ENCODE assay signal across 10 cellular contexts in genomic region chr6:149449831-149450678, GRCh38. TPM values are rescaled to one million over a fixed set of nuclear protein-coding genes. Genes with fewer than 3 reads are reported as not detected.
DNase-seq lines count a peak whose midpoint lies in the region; ATAC-seq and TF ChIP-seq lines count a peak whose summit lies in the region.
"Had no signal": no experiment of that assay in that cellular context is flagged by ENCODE, and none has a peak within 500 bp of the region (broad histone marks: within the 10 kb centered on the region; RNA-seq: fewer than 3 reads in every experiment).

No MANE protein-coding gene starts in this region.

- H3K4me1 ChIP-seq in ES-I3 (ENCODE audit: insufficient read depth, low read length) (no peaks in the 10 kb centered on the region), psoas muscle (peaks cover 19% of the 10 kb centered on the region)

- no peaks in the 10 kb centered on the region for H3K9me3 ChIP-seq in ES-I3 (ENCODE audit: control insufficient read depth, insufficient read depth, low read length)
- no peaks in the 10 kb centered on the region for H3K9me3 ChIP-seq in psoas muscle

- WGBS in psoas muscle, 3 donors, result 77 to 92% (median 80%) methylated on average over 14 of the region's 14 CpGs

- peak overlapping the region; percentile 69 for H3K4me3 ChIP-seq in psoas muscle

- intact Hi-C loops in psoas muscle (cut with DNase I), result no loop called here

- no peaks in the 10 kb centered on the region for H3K36me3 ChIP-seq in ES-I3 (ENCODE audit: insufficient read depth, low read length)
- no peaks in the 10 kb centered on the region for H3K36me3 ChIP-seq in psoas muscle (ENCODE audit: insufficient read depth in 1 of 2, low read depth in 1 of 2)

- H3K27ac ChIP-seq in psoas muscle, result no peak overlapping the region
- H3K27ac ChIP-seq: VCaP had no signal

- H3K27ac Mint-ChIP-seq in activated naive CD8-positive, alpha-beta T cell treated with anti-CD3 and anti-CD28 coated beads, Interleukin-2, amount 10 ng/mL, durations not matched to agents 7 days and 5 days, result no peak overlapping the region
- no peak overlapping the region for H3K27ac Mint-ChIP-seq in immature natural killer cell
- no peak overlapping the region for H3K27ac Mint-ChIP-seq in stimulated activated memory B cell treated with anti-CD40 and anti-IgM and Interleukin-4, amounts not matched to agents 10 μg/mL and 1 μg/mL and 100 μg/mL, for 72 hours

- H3K27me3 ChIP-seq in psoas muscle (ENCODE audit: insufficient read depth in 3 of 3, low read length in 2 of 3), result peaks cover 0 to 10% (median 3%) of the 10 kb centered on the region in 3 donors

- H3K4me3 Mint-ChIP-seq in activated naive CD8-positive, alpha-beta T cell treated with anti-CD3 and anti-CD28 coated beads, Interleukin-2, amount 10 ng/mL, durations not matched to agents 7 days and 5 days, result peak overlapping the region; percentile 64
- H3K4me3 Mint-ChIP-seq in immature natural killer cell, result peak overlapping the region in 3 of 5 donors; percentile 30 to 39 (median 35)
- no peak overlapping the region for H3K4me3 Mint-ChIP-seq in stimulated activated memory B cell treated with anti-CD40 and anti-IgM and Interleukin-4, amounts not matched to agents 10 μg/mL and 1 μg/mL and 100 μg/mL, for 72 hours

- DNase-seq in activated naive CD8-positive, alpha-beta T cell treated with anti-CD3 and anti-CD28 coated beads, Interleukin-2, amount 10 ng/mL, durations not matched to agents 7 days and 5 days, result peak; percentile 19
- DNase-seq in immature natural killer cell, result no peak
- DNase-seq in psoas muscle, result peak in 1 of 2 donors; percentile 47
- DNase-seq in NCI-H2107 (lab: John Stamatoyannopoulos, UW), result no peak
- no peak for DNase-seq in activated CD4-positive, alpha-beta T cell treated with anti-CD3 and anti-CD28 coated beads, Interleukin-2, amount 50 U/mL, for 4 hours
- DNase-seq: amniotic stem cell had no signal

- H3K9ac ChIP-seq in ES-I3 (ENCODE audit: low read depth, low read length), result peak overlapping the region; percentile 64; the same call in 1 of the 2 replicates

- peaks cover 1% of the 10 kb centered on the region for H3K27me3 Mint-ChIP-seq in activated naive CD8-positive, alpha-beta T cell treated with anti-CD3 and anti-CD28 coated beads, Interleukin-2, amount 10 ng/mL, durations not matched to agents 7 days and 5 days
- peaks cover 1 to 6% (median 5%) of the 10 kb centered on the region in 3 donors for H3K27me3 Mint-ChIP-seq in immature natural killer cell (ENCODE audit: low read depth in 3 of 3)
- H3K27me3 Mint-ChIP-seq in stimulated activated memory B cell treated with anti-CD40 and anti-IgM and Interleukin-4, amounts not matched to agents 10 μg/mL and 1 μg/mL and 100 μg/mL, for 72 hours, result no peaks in the 10 kb centered on the region

- no peaks in the 10 kb centered on the region for H3K9me3 Mint-ChIP-seq in activated naive CD8-positive, alpha-beta T cell treated with anti-CD3 and anti-CD28 coated beads, Interleukin-2, amount 10 ng/mL, durations not matched to agents 7 days and 5 days
- H3K9me3 Mint-ChIP-seq in immature natural killer cell, result no peaks in the 10 kb centered on the region
- H3K9me3 Mint-ChIP-seq in stimulated activated memory B cell treated with anti-CD40 and anti-IgM and Interleukin-4, amounts not matched to agents 10 μg/mL and 1 μg/mL and 100 μg/mL, for 72 hours, result no peaks in the 10 kb centered on the region

- ATAC-seq in activated naive CD8-positive, alpha-beta T cell treated with anti-CD3 and anti-CD28 coated beads, Interleukin-2, amount 10 ng/mL, durations not matched to agents 7 days and 5 days (ENCODE audit: low read depth), result no peak
- no peak for ATAC-seq in psoas muscle
- no peak for ATAC-seq in HG02870 (IDR thresholded peaks at IDR 0.05; ENCODE audit: unreplicated experiment)
- no peak for ATAC-seq in stimulated activated memory B cell treated with anti-CD40 and anti-IgM and Interleukin-4, amounts not matched to agents 10 μg/mL and 1 μg/mL and 100 μg/mL, for 72 hours

- peaks cover 2% of the 10 kb centered on the region for H3K4me1 Mint-ChIP-seq in activated naive CD8-positive, alpha-beta T cell treated with anti-CD3 and anti-CD28 coated beads, Interleukin-2, amount 10 ng/mL, durations not matched to agents 7 days and 5 days
- H3K4me1 Mint-ChIP-seq in immature natural killer cell, result no peaks in the 10 kb centered on the region
- H3K4me1 Mint-ChIP-seq in stimulated activated memory B cell treated with anti-CD40 and anti-IgM and Interleukin-4, amounts not matched to agents 10 μg/mL and 1 μg/mL and 100 μg/mL, for 72 hours, result peaks cover 19% of the 10 kb centered on the region

- no peak for TF ChIP-seq CTCF in psoas muscle (IDR thresholded peaks at IDR 0.05)

- H3K36me3 Mint-ChIP-seq in activated naive CD8-positive, alpha-beta T cell treated with anti-CD3 and anti-CD28 coated beads, Interleukin-2, amount 10 ng/mL, durations not matched to agents 7 days and 5 days, result no peaks in the 10 kb centered on the region
- H3K36me3 Mint-ChIP-seq in immature natural killer cell, result peaks cover 0 to 4% (median 0%) of the 10 kb centered on the region in 3 donors
- H3K36me3 Mint-ChIP-seq in stimulated activated memory B cell treated with anti-CD40 and anti-IgM and Interleukin-4, amounts not matched to agents 10 μg/mL and 1 μg/mL and 100 μg/mL, for 72 hours, result peaks cover 27% of the 10 kb centered on the region

- POLR2A ChIA-PET in activated naive CD8-positive, alpha-beta T cell treated with anti-CD3 and anti-CD28 coated beads, Interleukin-2, amount 10 ng/mL, durations not matched to agents 7 days and 5 days (lab: Charles Lee), result no interaction called here

RNA-seq across cellular contexts. Expression of gene ZC3H12D, which starts 34.8 kb away (rescaled TPM):
- 10 to 100 TPM; 25.5 to 27.0 TPM for total RNA-seq in activated naive CD8-positive, alpha-beta T cell treated with anti-CD3 and anti-CD28 coated beads, Interleukin-2, amount 10 ng/mL, durations not matched to agents 7 days and 5 days
- polyA plus RNA-seq in immature natural killer cell (not detected), psoas muscle (under 1 TPM; 0.17 to 0.28 (median 0.26) TPM)
- total RNA-seq in psoas muscle, result under 1 TPM; 0.17 to 0.41 (median 0.26) TPM

RNA-seq across cellular contexts. Expression of gene SUMO4, which starts 50.0 kb away (rescaled TPM):
- total RNA-seq in activated naive CD8-positive, alpha-beta T cell treated with anti-CD3 and anti-CD28 coated beads, Interleukin-2, amount 10 ng/mL, durations not matched to agents 7 days and 5 days, result 1 to 10 TPM; 9.3 to 9.5 TPM
- polyA plus RNA-seq in immature natural killer cell (under 1 TPM in 1 of 3 donors, not detected in 2; 0.94 TPM), psoas muscle (under 1 TPM in 1 of 3 donors, not detected in 2; 0.16 TPM)
- total RNA-seq in psoas muscle, result under 1 TPM; 0.26 to 0.42 (median 0.36) TPM

Comparison
In these comparisons a context has a peak if more than half of its experiments do, and no peak if none do; other contexts are left out.
1. RNA of gene ZC3H12D, which starts 34.8 kb away (total RNA-seq): 25.5 to 27.0 TPM in activated naive CD8-positive, alpha-beta T cell treated with anti-CD3 and anti-CD28 coated beads, Interleukin-2, amount 10 ng/mL, durations not matched to agents 7 days and 5 days; 0.17 to 0.41 TPM in psoas muscle; every median in the first group is over 10 times any median in the second.
2. RNA of gene SUMO4, which starts 50.0 kb away (total RNA-seq): 9.3 to 9.5 TPM in activated naive CD8-positive, alpha-beta T cell treated with anti-CD3 and anti-CD28 coated beads, Interleukin-2, amount 10 ng/mL, durations not matched to agents 7 days and 5 days; 0.26 to 0.42 TPM in psoas muscle; every median in the first group is over 4 times any median in the second.